In the genomic region with DNA sequence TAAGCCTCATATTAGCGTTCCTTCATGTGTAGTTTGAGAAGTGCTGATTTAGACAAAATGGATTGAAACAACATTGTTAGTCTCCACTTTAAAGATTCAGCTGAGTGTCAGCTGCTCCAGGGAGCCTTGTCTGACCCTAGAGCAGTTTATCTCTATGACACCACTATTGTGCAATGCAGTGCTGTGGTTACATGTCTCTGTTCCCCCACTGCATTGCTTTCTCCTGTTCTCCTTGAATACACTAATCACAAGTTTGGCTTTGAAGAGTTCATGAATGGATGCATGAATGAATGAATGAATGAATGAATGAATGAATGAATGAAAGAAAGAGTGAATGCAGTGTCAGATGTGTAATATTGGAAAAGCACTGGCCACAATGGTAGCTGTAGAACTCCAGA, we compare ENCODE assay signal across 10 cellular contexts. TPM values are rescaled to one million over a fixed set of nuclear protein-coding genes. Genes with fewer than 3 reads are reported as not detected.
A peak's percentile ranks its signal among the peaks of the same experiment; 100 is the strongest.
DNase-seq lines count a peak whose midpoint lies in the region; ATAC-seq and TF ChIP-seq lines count a peak whose summit lies in the region.
"Had no signal": no experiment of that assay in that cellular context is flagged by ENCODE, and none has a peak within 500 bp of the region (broad histone marks: within the 10 kb centered on the region; RNA-seq: fewer than 3 reads in every experiment).

No MANE protein-coding gene starts in this region.

- CTCF ChIA-PET in HCT116 (lab: Charles Lee), result no interaction called here

- RAD21 ChIA-PET in HCT116 (lab: Charles Lee; ENCODE audit: low non-redundant PET in 1 of 2, low total read pairs in 2 of 2, uncharacterized antibody in 2 of 2, unreplicated experiment in 2 of 2), result no interaction called here

- no peak overlapping the region for H3K27ac ChIP-seq in HCT116 (ENCODE audit: low read depth, low read length)

- TF ChIP-seq POLR2A in HCT116 (IDR thresholded peaks at IDR 0.05; ENCODE audit: borderline replicate concordance, extremely low read depth, insufficient read depth, insufficient read length), result no peak

- H3K4me1 ChIP-seq in HCT116 (ENCODE audit: control insufficient read depth in 1 of 2, insufficient read depth in 2 of 2, low read length in 2 of 2), result peaks cover 2 to 14% of the 10 kb centered on the region in 2 experiments; a peak in 1 of 4 replicates

- H3K36me3 ChIP-seq in HCT116 (ENCODE audit: control insufficient read depth in 1 of 2, insufficient read depth in 2 of 2, low read length in 2 of 2), result no peaks in the 10 kb centered on the region

- DNase-seq in HCT116 (ENCODE audit: low read depth, low spot score), result no peak
- peak; percentile 70 for DNase-seq in SKM-1 treated with dmso at 0.1 percent for 144 hours (lab: John Stamatoyannopoulos, UW; ENCODE audit: unreplicated experiment)
- DNase-seq in glomerular visceral epithelial cell (ENCODE audit: extremely low spot score), result peak; percentile 61
- peak; percentile 26 for DNase-seq in pulmonary artery endothelial cell (ENCODE audit: low read depth, low spot score)
- no peak for DNase-seq in putamen (ENCODE audit: low spot score)
- no peak for DNase-seq in NCI-H2029 treated with DMSO at 0.1 percent for 48 hours (lab: John Stamatoyannopoulos, UW)
- no peak for DNase-seq in stimulated activated CD8-positive, alpha-beta memory T cell treated with anti-CD3 and anti-CD28 coated beads, Interleukin-4, amount 100 ng/mL, for 48 hours
- DNase-seq: NCI-H2081 treated with DMSO at 0.1 percent for 48 hours had no signal

- no peaks in the 10 kb centered on the region for H3K9me2 ChIP-seq in HCT116 (ENCODE audit: insufficient read depth)

- intact Hi-C loops in HCT116 (cut with micrococcal nuclease), result no loop called here

- no peaks in the 10 kb centered on the region for H3K79me2 ChIP-seq in HCT116 (ENCODE audit: insufficient read depth, low read length)

- no TSS peak for BruUV-seq in HCT116 (replicated peaks; lab: Mats Ljungman, UMichigan)

- no peak for TF ChIP-seq CTCF in HCT116 (IDR thresholded peaks at IDR 0.05 in 2 of 3, conservative IDR thresholded peaks at IDR 0.05 in 1 of 3; ENCODE audit: borderline replicate concordance in 1 of 3, insufficient read depth in 1 of 3, low read depth in 2 of 3, low read length in 2 of 3)

- no peak overlapping the region for H3K4me2 ChIP-seq in HCT116 (ENCODE audit: low read length)

- H3K27me3 ChIP-seq in HCT116 (ENCODE audit: insufficient read depth, low read length), result no peaks in the 10 kb centered on the region

- H3K4me3 ChIP-seq in HCT116 (replicated peaks in 1 of 2; ENCODE audit: low read depth in 1 of 2, low read length in 2 of 2), result no peak overlapping the region

- no peaks in the 10 kb centered on the region for H4K20me1 ChIP-seq in HCT116 (ENCODE audit: insufficient read depth)

- no peak for ATAC-seq in HCT116
- ATAC-seq in GM18858 (IDR thresholded peaks at IDR 0.05; ENCODE audit: unreplicated experiment), result no peak

- TF ChIP-seq RAD21 in HCT116 (IDR thresholded peaks at IDR 0.05; ENCODE audit: low read depth), result no peak

- POLR2A ChIA-PET in HCT116 (lab: Charles Lee), result no interaction called here

- no peak overlapping the region for H3K9ac ChIP-seq in HCT116 (ENCODE audit: low read length)

- peak overlapping the region; percentile 15 for H2AFZ ChIP-seq in HCT116 (ENCODE audit: low read depth, low read length, poor library complexity, severe bottlenecking)

- no peaks in the 10 kb centered on the region; a peak in 1 of 4 replicates for H3K9me3 ChIP-seq in HCT116 (ENCODE audit: control insufficient read depth in 1 of 2, insufficient read depth in 1 of 2, low read depth in 1 of 2, low read length in 2 of 2)

TF ChIP-seq in HCT116, 20 proteins besides CTCF, POLR2A, EP300 and RAD21:
- no peak for TF ChIP-seq POLR2AphosphoS5 (IDR thresholded peaks at IDR 0.05; ENCODE audit: low read depth, low read length)
- TF ChIP-seq CEBPB (IDR thresholded peaks at IDR 0.05; ENCODE audit: low read depth), result peak; percentile 64; the same call in 1 of the 2 replicates

RNA-seq across cellular contexts. Expression of a gene that starts 38.3 kb away (rescaled TPM):
- total RNA-seq in HCT116 (2021; ENCODE audit: unreplicated experiment) (not detected), pulmonary artery endothelial cell (not detected in 2 replicates)
- not detected in 2 replicates for polyA plus RNA-seq in HCT116 (2012)
- total RNA-seq: T-helper 2 cell treated with Interferon-gamma antibody and Interleukin-4, amounts not matched to agents 100 ng/mL and 5 ng/mL, for 36 hours had no signal

RNA-seq across cellular contexts. Expression of a gene that starts 39.8 kb away (rescaled TPM):
- total RNA-seq in HCT116 (2021; ENCODE audit: unreplicated experiment), result 3.6 TPM
- polyA plus RNA-seq in HCT116 (2012), result 2.4 and 4.6 TPM in 2 replicates
- total RNA-seq in pulmonary artery endothelial cell, result 6.0 and 9.2 TPM in 2 replicates

Comparison
In these comparisons a context has a peak if more than half of its experiments do, and no peak if none do; other contexts are left out.
1. DNase-seq: peak in SKM-1 treated with dmso at 0.1 percent for 144 hours (single experiment), glomerular visceral epithelial cell (single experiment) and pulmonary artery endothelial cell (single experiment); none in HCT116 (single experiment), putamen (single experiment), NCI-H2029 treated with DMSO at 0.1 percent for 48 hours (single experiment) and stimulated activated CD8-positive, alpha-beta memory T cell treated with anti-CD3 and anti-CD28 coated beads, Interleukin-4, amount 100 ng/mL, for 48 hours (single experiment).